11 cellular contexts compared by ENCODE assay signal in the genomic region with DNA sequence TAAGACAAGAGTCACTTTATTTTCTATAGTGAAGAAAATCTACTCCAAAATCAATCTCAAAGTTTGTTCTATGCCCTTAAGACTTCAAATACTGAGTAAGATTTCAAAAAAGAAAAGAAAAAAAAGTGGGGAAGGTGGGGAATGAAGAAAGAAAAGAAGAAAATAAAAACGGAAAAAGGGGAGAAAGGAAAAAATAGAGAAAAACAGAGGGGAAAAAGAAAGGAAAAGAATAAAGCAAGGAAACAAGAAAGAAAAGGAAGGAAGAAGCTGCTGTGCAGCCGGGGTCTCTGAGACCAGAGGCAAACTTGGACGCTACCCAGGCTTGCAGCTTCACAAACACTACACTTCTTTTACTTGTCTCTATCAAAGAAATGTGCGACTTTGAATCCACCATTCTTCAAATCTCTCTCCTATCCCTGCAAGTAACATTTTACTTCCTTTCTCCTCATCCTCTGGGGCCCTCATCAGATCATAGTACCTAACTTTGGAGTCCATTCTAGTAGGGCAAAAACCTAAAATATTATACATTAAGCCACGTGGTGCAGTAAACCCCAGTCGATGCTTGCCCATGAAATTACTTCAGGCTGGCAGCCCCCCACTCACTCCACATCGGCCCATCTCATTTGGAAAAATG.
DNase-seq lines count a peak whose midpoint lies in the region; ATAC-seq and TF ChIP-seq lines count a peak whose summit lies in the region.
"Had no signal": no experiment of that assay in that cellular context is flagged by ENCODE, and none has a peak within 500 bp of the region (broad histone marks: within the 10 kb centered on the region; RNA-seq: fewer than 3 reads in every experiment).

No MANE protein-coding gene starts in this region.

- no peaks in the 10 kb centered on the region for H3K9me3 Mint-ChIP-seq in brain

- H3K27ac Mint-ChIP-seq in brain: peak overlapping the region in 4 of 5 experiments; percentile 26 to 95 (median 70)

- H3K36me3 Mint-ChIP-seq in brain: no peaks in the 10 kb centered on the region

- H3K4me3 ChIP-seq in muscle layer of duodenum (ENCODE audit: low read depth in 1 of 2, low read length in 2 of 2): peak overlapping the region in 1 of 2 donors; percentile 61
- H3K4me3 ChIP-seq: BLaER1 had no signal

- H3K4me3 Mint-ChIP-seq in brain: peak overlapping the region; percentile 85 to 90 (median 86)

- H3K27ac ChIP-seq in muscle layer of duodenum (ENCODE audit: low read length): peak overlapping the region; percentile 84
- H3K27ac ChIP-seq: BLaER1 had no signal

- no peaks in the 10 kb centered on the region for H3K36me3 ChIP-seq in muscle layer of duodenum (ENCODE audit: control insufficient read depth in 1 of 2, insufficient read depth in 2 of 2, low read length in 2 of 2)
- H3K36me3 ChIP-seq: BLaER1 had no signal

- H3K27me3 ChIP-seq in muscle layer of duodenum (ENCODE audit: low read depth, low read length): no peaks in the 10 kb centered on the region

- H3K27me3 Mint-ChIP-seq in brain: peaks cover 4% of the 10 kb centered on the region

- H3K9me3 ChIP-seq in muscle layer of duodenum (ENCODE audit: control insufficient read depth in 1 of 2, low read length in 2 of 2): no peaks in the 10 kb centered on the region
- H3K9me3 ChIP-seq: BLaER1 had no signal

- no peak for TF ChIP-seq CTCF in brain (conservative IDR thresholded peaks at IDR 0.05)

- DNase-seq in stimulated activated CD4-positive, alpha-beta T cell treated with anti-CD3 and anti-CD28 coated beads, Interleukin-4, amount 100 ng/mL, for 24 hours: peak; percentile 27
- no peak for DNase-seq in stimulated activated CD4-positive, alpha-beta T cell treated with anti-CD3 and anti-CD28 coated beads, Interleukin-1b, Interleukin-23, amount 100 ng/mL, for 48 hours
- DNase-seq in SHP77 (lab: John Stamatoyannopoulos, UW) (no peak), HPDE6-E6E7 (ENCODE audit: extremely low spot score) (no peak)
- DNase-seq: retina, RPMI8226 had no signal

- ATAC-seq in GM18502 (IDR thresholded peaks at IDR 0.05; ENCODE audit: poor library complexity, unreplicated experiment) (no peak), HG03196 (IDR thresholded peaks at IDR 0.05; ENCODE audit: unreplicated experiment) (no peak)

- peaks cover 95% of the 10 kb centered on the region for H3K4me1 Mint-ChIP-seq in brain

- peaks cover 3 to 34% of the 10 kb centered on the region in 2 donors for H3K4me1 ChIP-seq in muscle layer of duodenum (ENCODE audit: control insufficient read depth in 1 of 2, insufficient read depth in 2 of 2, low read length in 2 of 2)
- H3K4me1 ChIP-seq: BLaER1 had no signal
